In genomic region chr3:45948409-45948808, GRCh38 we compare ENCODE assay signal across 18 cellular contexts. TPM values are rescaled to one million over a fixed set of nuclear protein-coding genes. Genes with fewer than 3 reads are reported as not detected.
DNase-seq lines count a peak whose midpoint lies in the region; ATAC-seq and TF ChIP-seq lines count a peak whose summit lies in the region.
"Had no signal": no experiment of that assay in that cellular context is flagged by ENCODE, and none has a peak within 500 bp of the region (broad histone marks: within the 10 kb centered on the region; RNA-seq: fewer than 3 reads in every experiment).

No MANE protein-coding gene starts in this region.

- no peaks in the 10 kb centered on the region for H3K9me3 ChIP-seq in CD4-positive, alpha-beta memory T cell (ENCODE audit: control insufficient read depth in 1 of 2, low read length in 2 of 2)
- no peaks in the 10 kb centered on the region for H3K9me3 ChIP-seq in psoas muscle
- H3K9me3 ChIP-seq: neutrophil had no signal

- POLR2A ChIA-PET in CD4-positive, alpha-beta memory T cell (lab: Charles Lee; ENCODE audit: partially characterized antibody) = interaction anchor here (0.5 to 18.1 kb wide), 5 partner anchors 16 to 121 kb away, joined by 3 to 195 read pairs (median 4); partner anchors contain the start of gene FYCO1

- H3K36me3 ChIP-seq in CD4-positive, alpha-beta memory T cell (ENCODE audit: insufficient read depth, low read length) = peaks cover 70% of the 10 kb centered on the region
- H3K36me3 ChIP-seq in psoas muscle (ENCODE audit: insufficient read depth in 1 of 2, low read depth in 1 of 2) = peaks cover 4 to 86% of the 10 kb centered on the region in 2 donors

- ATAC-seq in psoas muscle (no peak), HG02981 (IDR thresholded peaks at IDR 0.05; ENCODE audit: unreplicated experiment) (no peak)
- ATAC-seq: activated naive CD4-positive, alpha-beta T cell treated with anti-CD3 and anti-CD28 coated beads, Interleukin-2, amount 50 U/mL, for 72 hours had no signal

- peaks cover 79 to 85% of the 10 kb centered on the region in 2 donors for H3K36me3 Mint-ChIP-seq in CD4-positive, alpha-beta memory T cell
- H3K36me3 Mint-ChIP-seq in HFFc6 (ENCODE audit: low read depth) = peaks cover 49% of the 10 kb centered on the region

- H3K27me3 ChIP-seq in CD4-positive, alpha-beta memory T cell (ENCODE audit: insufficient read depth, low read length) = no peaks in the 10 kb centered on the region
- no peaks in the 10 kb centered on the region for H3K27me3 ChIP-seq in psoas muscle (ENCODE audit: insufficient read depth in 3 of 3, low read length in 2 of 3)

- intact Hi-C loops in CD4-positive, alpha-beta memory T cell (cut with micrococcal nuclease) = no loop called here
- intact Hi-C loops in psoas muscle (cut with DNase I) = no loop called here

- WGBS in psoas muscle, 3 donors = 61 to 75% (median 72%) methylated on average over 6 of the region's 6 CpGs

- peak overlapping the region; percentile 35 to 83 (median 79) for H3K27ac Mint-ChIP-seq in CD4-positive, alpha-beta memory T cell
- H3K27ac Mint-ChIP-seq in HFFc6 = peak overlapping the region; percentile 74
- H3K27ac Mint-ChIP-seq: activated naive CD4-positive, alpha-beta T cell treated with anti-CD3 and anti-CD28 coated beads, Interleukin-2, amount 50 U/mL, for 72 hours had no signal

- H3K4me1 ChIP-seq in CD4-positive, alpha-beta memory T cell (ENCODE audit: insufficient read depth, low read length) = peaks cover 86% of the 10 kb centered on the region
- peaks cover 9% of the 10 kb centered on the region for H3K4me1 ChIP-seq in psoas muscle

- CTCF ChIA-PET in CD4-positive, alpha-beta memory T cell (lab: Charles Lee; ENCODE audit: partially characterized antibody) = interaction anchor here (5.1 to 23.5 kb wide), 2 partner anchors 10 to 130 kb away, joined by 24 to 677 read pairs; no protein-coding TSS in a partner anchor

- peak overlapping the region in 5 of 8 donors; percentile 17 to 65 (median 22) for H3K4me3 Mint-ChIP-seq in CD4-positive, alpha-beta memory T cell
- peak overlapping the region; percentile 10; the same call in 1 of the 2 replicates for H3K4me3 Mint-ChIP-seq in HFFc6

- DNase-seq in CD4-positive, alpha-beta memory T cell = no peak
- DNase-seq in HFFc6 = peak; percentile 92
- peak; percentile 47 for DNase-seq in astrocyte of the hippocampus (ENCODE audit: low read depth, low spot score)
- no peak for DNase-seq in psoas muscle
- no peak for DNase-seq in NCI-H526 (lab: John Stamatoyannopoulos, UW)
- DNase-seq in OCI-M2 (lab: John Stamatoyannopoulos, UW; ENCODE audit: unreplicated experiment) = no peak
- DNase-seq: DMS 273 treated with DMSO at 0.1 percent for 48 hours, erythroblast, KBM-7, mammary epithelial cell, NCI-H1436 treated with DMSO at 0.1 percent for 48 hours, NCI-H69, substantia nigra had no signal

- no peak overlapping the region for H3K27ac ChIP-seq in CD4-positive, alpha-beta memory T cell (ENCODE audit: low read depth, low read length)
- peak overlapping the region; percentile 53 for H3K27ac ChIP-seq in psoas muscle
- H3K27ac ChIP-seq: neutrophil had no signal

- peaks cover 41 to 97% (median 73%) of the 10 kb centered on the region in 4 donors for H3K4me1 Mint-ChIP-seq in CD4-positive, alpha-beta memory T cell
- peaks cover 50% of the 10 kb centered on the region for H3K4me1 Mint-ChIP-seq in HFFc6 (ENCODE audit: low read depth)

- H3K9me3 Mint-ChIP-seq in CD4-positive, alpha-beta memory T cell = peaks cover 0 to 2% (median 0%) of the 10 kb centered on the region in 8 donors
- H3K9me3 Mint-ChIP-seq in HFFc6 = no peaks in the 10 kb centered on the region
- H3K9me3 Mint-ChIP-seq: activated naive CD4-positive, alpha-beta T cell treated with anti-CD3 and anti-CD28 coated beads, Interleukin-2, amount 50 U/mL, for 72 hours; T-helper 2 cell treated with Interferon-gamma antibody and Interleukin-4, amounts not matched to agents 5 μg/mL and 100 μg/mL, for 36 hours had no signal

- H3K4me3 ChIP-seq in CD4-positive, alpha-beta memory T cell (ENCODE audit: low read length in 2 of 2) = no peak overlapping the region
- H3K4me3 ChIP-seq in psoas muscle = no peak overlapping the region

- no peaks in the 10 kb centered on the region for H3K27me3 Mint-ChIP-seq in CD4-positive, alpha-beta memory T cell
- peaks cover 1% of the 10 kb centered on the region; the same call in 1 of the 2 replicates for H3K27me3 Mint-ChIP-seq in HFFc6 (ENCODE audit: insufficient read depth)

- TF ChIP-seq CTCF in HFFc6 (IDR thresholded peaks at IDR 0.05) (no peak), psoas muscle (IDR thresholded peaks at IDR 0.05) (no peak)

RNA-seq across cellular contexts. Expression of gene CXCR6, which starts 5.1 kb away (rescaled TPM):
- total RNA-seq in CD4-positive, alpha-beta memory T cell = 1 to 10 TPM; 8.6 to 9.6 TPM
- 10 to 100 TPM in 1 of 2 donors, 1 to 10 TPM in 1; 6.1 to 13.6 TPM for polyA plus RNA-seq in CD4-positive, alpha-beta memory T cell
- not detected for total RNA-seq in HFFc6 (2021; fragmentation: NEBNext Ultra II Directional; extraction: Animal tissue kit (Norgen Biotek cat#: 25700))
- under 1 TPM in 1 of 4 donors, not detected in 3; 0.50 TPM for total RNA-seq in psoas muscle
- under 1 TPM in 2 of 3 donors, not detected in 1; 0.05 to 0.10 TPM for polyA plus RNA-seq in psoas muscle
- total RNA-seq: chondrocyte, mammary epithelial cell had no signal
- polyA plus RNA-seq: mammary epithelial cell had no signal

RNA-seq across cellular contexts. Expression of gene FYCO1, which starts 47.2 kb away (rescaled TPM):
- 10 to 100 TPM; 42.5 to 43.3 TPM for total RNA-seq in CD4-positive, alpha-beta memory T cell
- polyA plus RNA-seq in CD4-positive, alpha-beta memory T cell = 10 to 100 TPM in 1 of 2 donors, under 1 TPM in 1; 0.73 to 10.8 TPM
- total RNA-seq in HFFc6 (2021; fragmentation: NEBNext Ultra II Directional; extraction: Animal tissue kit (Norgen Biotek cat#: 25700)) = 10 to 100 TPM; 20.8 to 30.7 (median 27.2) TPM
- 100 to 1,000 TPM in 3 of 4 donors, 10 to 100 TPM in 1; 60.1 to 129 (median 115) TPM for total RNA-seq in psoas muscle
- polyA plus RNA-seq in psoas muscle = 10 to 100 TPM; 14.0 to 68.3 (median 40.0) TPM

Comparison
In these comparisons a context has a peak if more than half of its experiments do, and no peak if none do; other contexts are left out.
1. DNase-seq: peak in HFFc6 (single experiment) and astrocyte of the hippocampus (single experiment); none in CD4-positive, alpha-beta memory T cell (0 of 5), psoas muscle (0 of 2), NCI-H526 (0 of 2) and OCI-M2 (single experiment).
2. RNA of gene CXCR6, which starts 5.1 kb away (total RNA-seq): 8.6 to 9.6 TPM in CD4-positive, alpha-beta memory T cell; 0.50 TPM in psoas muscle and not detected in HFFc6; every median in the first group is over 4 times any median in the second.